14 cellular contexts compared by ENCODE assay signal in the genomic region with DNA sequence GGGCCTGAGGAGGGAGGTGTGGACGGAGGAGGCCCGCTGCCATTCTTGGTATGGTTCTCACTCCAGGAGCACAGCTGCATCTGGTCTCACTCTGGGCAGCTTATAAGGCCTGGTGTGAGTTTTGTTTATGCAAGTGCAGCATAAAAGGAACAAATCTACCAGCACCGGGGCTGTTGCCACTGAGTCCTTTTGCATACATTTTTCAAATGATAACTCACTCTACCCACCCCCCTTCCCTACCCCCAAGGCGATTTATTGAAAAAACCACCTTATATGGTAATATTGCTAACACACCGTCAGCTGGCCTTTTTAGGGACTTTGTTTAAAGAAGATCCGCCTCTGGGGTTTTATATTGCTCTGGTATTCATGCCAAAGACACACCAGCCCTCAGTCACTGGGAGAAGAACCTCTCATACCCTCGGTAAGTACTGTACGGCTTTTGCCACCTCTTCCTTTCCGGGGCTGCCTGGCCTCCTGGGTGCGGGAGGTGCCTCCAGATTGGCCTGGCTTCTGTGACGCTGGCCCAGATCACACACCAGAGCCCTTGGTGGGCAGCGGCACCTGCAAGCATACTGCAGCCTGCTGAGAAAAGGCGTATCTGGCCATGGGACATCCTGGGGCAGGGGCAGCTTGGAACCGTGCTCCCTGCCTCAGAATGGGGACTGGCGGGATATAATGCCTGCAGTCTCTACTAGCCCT. TPM values are rescaled to one million over a fixed set of nuclear protein-coding genes. Genes with fewer than 3 reads are reported as not detected.
DNase-seq lines count a peak whose midpoint lies in the region; ATAC-seq, FAIRE-seq and TF ChIP-seq lines count a peak whose summit lies in the region.
"Had no signal": no experiment of that assay in that cellular context is flagged by ENCODE, and none has a peak within 500 bp of the region (broad histone marks: within the 10 kb centered on the region; RNA-seq: fewer than 3 reads in every experiment).

A gene (plus strand): TSS at position 378 of the 699 bp plus-strand sequence. CDS start 8,304 bp downstream, outside the sequence.

- H3K9me3 ChIP-seq in neural progenitor cell (ENCODE audit: low read depth) = no peaks in the 10 kb centered on the region

- TF ChIP-seq CTCF in neural progenitor cell (IDR thresholded peaks at IDR 0.05) = no peak

- no peak within 1 kb of the TSS for H3K4me3 ChIP-seq in neural progenitor cell

- H3K27me3 ChIP-seq in neural progenitor cell = no peaks in the 10 kb centered on the region

- no peaks in the 10 kb centered on the region for H3F3A ChIP-seq in neural progenitor cell (ENCODE audit: low read depth)

- H3K27ac ChIP-seq in neural progenitor cell = no peak within 1 kb of the TSS
- H3K27ac ChIP-seq: epithelial cell of prostate, KMS-11 had no signal

- H3K4me1 ChIP-seq in neural progenitor cell = peaks cover 12% of the 10 kb centered on the region

- no peaks in the 10 kb centered on the region for H3K27me3 Mint-ChIP-seq in activated naive CD8-positive, alpha-beta T cell treated with anti-CD3 and anti-CD28 coated beads for 36 hours
- H3K27me3 Mint-ChIP-seq in activated naive CD8-positive, alpha-beta T cell treated with anti-CD3 and anti-CD28 coated beads, Interleukin-2, amount 50 U/mL, for 24 hours = peaks cover under 1% of the 10 kb centered on the region
- peaks cover 5% of the 10 kb centered on the region for H3K27me3 Mint-ChIP-seq in neural progenitor cell (ENCODE audit: insufficient read depth, low read depth)
- no peaks in the 10 kb centered on the region for H3K27me3 Mint-ChIP-seq in stimulated activated memory B cell treated with anti-CD40 and anti-IgM and Interleukin-4, amounts not matched to agents 10 μg/mL and 1 μg/mL and 100 μg/mL, for 72 hours
- H3K27me3 Mint-ChIP-seq: activated CD8-positive, alpha-beta memory T cell treated with anti-CD3 and anti-CD28 coated beads, Interleukin-2, amount 10 ng/mL, durations not matched to agents 7 days and 5 days had no signal

- DNase-seq in activated naive CD8-positive, alpha-beta T cell treated with anti-CD3 and anti-CD28 coated beads for 36 hours = no peak
- no peak for DNase-seq in activated naive CD8-positive, alpha-beta T cell treated with anti-CD3 and anti-CD28 coated beads, Interleukin-2, amount 50 U/mL, for 24 hours
- no peak for DNase-seq in neural progenitor cell (ENCODE audit: low spot score)
- DNase-seq in urothelium cell line (ENCODE audit: low spot score) = no peak
- no peak for DNase-seq in cerebellum (ENCODE audit: low spot score)
- DNase-seq in NCI-H446 (lab: John Stamatoyannopoulos, UW) = no peak
- DNase-seq: activated CD8-positive, alpha-beta memory T cell treated with anti-CD3 and anti-CD28 coated beads, Interleukin-2, amount 10 ng/mL, durations not matched to agents 7 days and 5 days; islet precursor cell; stimulated activated CD4-positive, alpha-beta T cell treated with anti-CD3 and anti-CD28 coated beads, Interleukin-2, amount 100 ng/mL, for 48 hours had no signal

- H4K20me1 ChIP-seq in neural progenitor cell (ENCODE audit: low read depth) = no peaks in the 10 kb centered on the region

- no peaks in the 10 kb centered on the region for H3K36me3 ChIP-seq in neural progenitor cell

- no peak for ATAC-seq in activated naive CD8-positive, alpha-beta T cell treated with anti-CD3 and anti-CD28 coated beads, Interleukin-2, amount 50 U/mL, for 24 hours
- no peak for ATAC-seq in esophagus mucosa
- ATAC-seq in stimulated activated memory B cell treated with anti-CD40 and anti-IgM and Interleukin-4, amounts not matched to agents 10 μg/mL and 1 μg/mL and 100 μg/mL, for 72 hours = no peak
- ATAC-seq: activated CD8-positive, alpha-beta memory T cell treated with anti-CD3 and anti-CD28 coated beads, Interleukin-2, amount 10 ng/mL, durations not matched to agents 7 days and 5 days had no signal

- no peak within 1 kb of the TSS for H2AFZ ChIP-seq in neural progenitor cell (replicated peaks)

- H3K36me3 Mint-ChIP-seq in activated naive CD8-positive, alpha-beta T cell treated with anti-CD3 and anti-CD28 coated beads for 36 hours = no peaks in the 10 kb centered on the region
- H3K36me3 Mint-ChIP-seq in activated naive CD8-positive, alpha-beta T cell treated with anti-CD3 and anti-CD28 coated beads, Interleukin-2, amount 50 U/mL, for 24 hours (ENCODE audit: low read depth) = no peaks in the 10 kb centered on the region
- no peaks in the 10 kb centered on the region for H3K36me3 Mint-ChIP-seq in neural progenitor cell
- no peaks in the 10 kb centered on the region for H3K36me3 Mint-ChIP-seq in stimulated activated memory B cell treated with anti-CD40 and anti-IgM and Interleukin-4, amounts not matched to agents 10 μg/mL and 1 μg/mL and 100 μg/mL, for 72 hours
- H3K36me3 Mint-ChIP-seq: activated CD8-positive, alpha-beta memory T cell treated with anti-CD3 and anti-CD28 coated beads, Interleukin-2, amount 10 ng/mL, durations not matched to agents 7 days and 5 days had no signal

- no peak within 1 kb of the TSS for H3K4me3 Mint-ChIP-seq in activated naive CD8-positive, alpha-beta T cell treated with anti-CD3 and anti-CD28 coated beads for 36 hours
- no peak within 1 kb of the TSS for H3K4me3 Mint-ChIP-seq in activated naive CD8-positive, alpha-beta T cell treated with anti-CD3 and anti-CD28 coated beads, Interleukin-2, amount 50 U/mL, for 24 hours
- H3K4me3 Mint-ChIP-seq in neural progenitor cell = no peak within 1 kb of the TSS
- no peak within 1 kb of the TSS for H3K4me3 Mint-ChIP-seq in stimulated activated memory B cell treated with anti-CD40 and anti-IgM and Interleukin-4, amounts not matched to agents 10 μg/mL and 1 μg/mL and 100 μg/mL, for 72 hours
- H3K4me3 Mint-ChIP-seq: activated CD8-positive, alpha-beta memory T cell treated with anti-CD3 and anti-CD28 coated beads, Interleukin-2, amount 10 ng/mL, durations not matched to agents 7 days and 5 days had no signal

- H3K9ac ChIP-seq in neural progenitor cell = no peak within 1 kb of the TSS
- H3K9ac ChIP-seq: KMS-11 had no signal

- no peak within 1 kb of the TSS for H3K4me2 ChIP-seq in neural progenitor cell
- H3K4me2 ChIP-seq: KMS-11 had no signal

- peak within 1 kb of the TSS; percentile 35 for H3K27ac Mint-ChIP-seq in activated naive CD8-positive, alpha-beta T cell treated with anti-CD3 and anti-CD28 coated beads for 36 hours
- no peak within 1 kb of the TSS for H3K27ac Mint-ChIP-seq in activated naive CD8-positive, alpha-beta T cell treated with anti-CD3 and anti-CD28 coated beads, Interleukin-2, amount 50 U/mL, for 24 hours
- peak within 1 kb of the TSS; percentile 74 for H3K27ac Mint-ChIP-seq in neural progenitor cell
- H3K27ac Mint-ChIP-seq in stimulated activated memory B cell treated with anti-CD40 and anti-IgM and Interleukin-4, amounts not matched to agents 10 μg/mL and 1 μg/mL and 100 μg/mL, for 72 hours = no peak within 1 kb of the TSS

- H3K9me3 Mint-ChIP-seq in activated naive CD8-positive, alpha-beta T cell treated with anti-CD3 and anti-CD28 coated beads for 36 hours = no peaks in the 10 kb centered on the region
- H3K9me3 Mint-ChIP-seq in activated naive CD8-positive, alpha-beta T cell treated with anti-CD3 and anti-CD28 coated beads, Interleukin-2, amount 50 U/mL, for 24 hours = no peaks in the 10 kb centered on the region
- H3K9me3 Mint-ChIP-seq in neural progenitor cell = no peaks in the 10 kb centered on the region
- H3K9me3 Mint-ChIP-seq in stimulated activated memory B cell treated with anti-CD40 and anti-IgM and Interleukin-4, amounts not matched to agents 10 μg/mL and 1 μg/mL and 100 μg/mL, for 72 hours = no peaks in the 10 kb centered on the region

- peak; percentile 53 for FAIRE-seq in urothelium cell line (lab: Jason Lieb, UNC)

- peaks cover 38% of the 10 kb centered on the region for H3K4me1 Mint-ChIP-seq in activated naive CD8-positive, alpha-beta T cell treated with anti-CD3 and anti-CD28 coated beads for 36 hours
- H3K4me1 Mint-ChIP-seq in activated naive CD8-positive, alpha-beta T cell treated with anti-CD3 and anti-CD28 coated beads, Interleukin-2, amount 50 U/mL, for 24 hours = peaks cover 41% of the 10 kb centered on the region
- peaks cover 4% of the 10 kb centered on the region for H3K4me1 Mint-ChIP-seq in neural progenitor cell
- peaks cover 14% of the 10 kb centered on the region for H3K4me1 Mint-ChIP-seq in stimulated activated memory B cell treated with anti-CD40 and anti-IgM and Interleukin-4, amounts not matched to agents 10 μg/mL and 1 μg/mL and 100 μg/mL, for 72 hours

- no peaks in the 10 kb centered on the region for H3K79me2 ChIP-seq in neural progenitor cell (ENCODE audit: low read depth)

RNA-seq across cellular contexts. Expression of the gene that starts here (rescaled TPM):
- under 1 TPM; 0.12 to 0.27 TPM for total RNA-seq in activated naive CD8-positive, alpha-beta T cell treated with anti-CD3 and anti-CD28 coated beads for 36 hours
- total RNA-seq in esophagus mucosa = 40.8 TPM
- total RNA-seq in neural progenitor cell (ENCODE audit: low replicate concordance) = 0.19 and 0.32 TPM in 2 replicates
- total RNA-seq in cerebellum = 1.1 TPM
- total RNA-seq: activated CD8-positive, alpha-beta memory T cell treated with anti-CD3 and anti-CD28 coated beads, Interleukin-2, amount 10 ng/mL, durations not matched to agents 7 days and 5 days; OCI-LY7 had no signal

Comparison
In these comparisons a context has a peak if more than half of its experiments do, and no peak if none do; other contexts are left out.
1. RNA of the gene that starts here (total RNA-seq): 40.8 TPM in esophagus mucosa (single experiment); 1.1 TPM in cerebellum (single experiment), 0.19 to 0.32 TPM in neural progenitor cell and 0.12 to 0.27 TPM in activated naive CD8-positive, alpha-beta T cell treated with anti-CD3 and anti-CD28 coated beads for 36 hours; every median in the first group is over 10 times any median in the second.
2. H3K27ac Mint-ChIP-seq: peak in activated naive CD8-positive, alpha-beta T cell treated with anti-CD3 and anti-CD28 coated beads for 36 hours (single experiment) and neural progenitor cell (single experiment); none in activated naive CD8-positive, alpha-beta T cell treated with anti-CD3 and anti-CD28 coated beads, Interleukin-2, amount 50 U/mL, for 24 hours (single experiment) and stimulated activated memory B cell treated with anti-CD40 and anti-IgM and Interleukin-4, amounts not matched to agents 10 μg/mL and 1 μg/mL and 100 μg/mL, for 72 hours (single experiment).